In genomic region chr16:69762843-69763556, GRCh38 we compare ENCODE assay signal across 1 cellular context.
TF ChIP-seq lines count a peak whose summit lies in the region.

No MANE protein-coding gene starts in this region.

TF ChIP-seq in HepG2, 621 proteins besides CTCF, POLR2A, EP300 and RAD21 (continued from another document):
- TF ChIP-seq ZBTB33 (CRISPR knock-in tag; IDR thresholded peaks at IDR 0.05) (no peak), HDAC2 (CRISPR knock-in tag; IDR thresholded peaks at IDR 0.05) (0 out of 2 replicates have a peak, but pooled peaks have one; percentile 45), NFE2L1 (CRISPR knock-in tag; IDR thresholded peaks at IDR 0.05; ENCODE audit: borderline replicate concordance) (no peak), BORCS8-MEF2B (CRISPR knock-in tag; IDR thresholded peaks at IDR 0.05) (no peak), ZNF264 (CRISPR knock-in tag; IDR thresholded peaks at IDR 0.05) (0 out of 2 replicates have a peak, but pooled peaks have one; percentile 36), SNAPC4 (CRISPR knock-in tag; IDR thresholded peaks at IDR 0.05) (0 out of 2 replicates have a peak, but pooled peaks have one; percentile 30)
